Comparison of ENCODE assay signal across 24 cellular contexts in the genomic region with DNA sequence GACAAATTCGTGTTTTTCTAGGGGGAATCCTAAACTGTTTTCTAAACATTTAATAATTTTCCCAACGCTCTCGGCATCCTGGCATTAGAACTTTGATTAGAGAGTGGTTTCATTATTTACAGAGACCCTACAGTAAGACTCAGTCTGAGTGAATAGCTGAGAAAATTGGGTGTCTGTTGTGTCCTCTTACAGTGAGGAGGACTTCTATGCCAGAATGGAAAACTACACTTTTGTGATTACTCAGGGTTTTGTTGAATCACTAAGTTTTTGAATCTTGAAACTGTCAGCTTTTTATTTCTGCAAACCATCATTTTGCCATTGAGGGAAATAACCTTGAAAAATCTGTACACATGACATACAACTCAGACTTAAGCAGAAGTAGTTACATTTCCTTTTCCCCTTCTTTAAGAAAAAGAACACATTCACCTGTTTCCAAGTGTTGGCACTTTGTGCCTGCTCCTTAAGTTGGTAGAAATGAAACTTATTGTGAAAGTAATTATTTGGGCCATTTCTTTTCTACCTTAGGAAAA.
"Had no signal": no experiment of that assay in that cellular context is flagged by ENCODE, and none has a peak within 500 bp of the region (broad histone marks: within the 10 kb centered on the region; RNA-seq: fewer than 3 reads in every experiment).

No MANE protein-coding gene starts in this region.

- H3K36me3 Mint-ChIP-seq: activated CD8-positive, alpha-beta memory T cell treated with anti-CD3 and anti-CD28 coated beads, Interleukin-2, amount 10 ng/mL, durations not matched to agents 7 days and 5 days; brain had no signal

- H3K9ac ChIP-seq: SK-N-SH had no signal

- H3K4me3 ChIP-seq: K562, SJCRH30 had no signal

- H3K4me2 ChIP-seq: SK-N-SH had no signal

- H3K27me3 Mint-ChIP-seq: activated CD8-positive, alpha-beta memory T cell treated with anti-CD3 and anti-CD28 coated beads, Interleukin-2, amount 10 ng/mL, durations not matched to agents 7 days and 5 days; central memory CD8-positive, alpha-beta T cell had no signal

- H3K4me1 ChIP-seq: SJCRH30 had no signal

- DNase-seq: activated CD4-positive, alpha-beta T cell treated with anti-CD3 and anti-CD28 coated beads for 48 hours; activated CD4-positive, alpha-beta T cell treated with anti-CD3 and anti-CD28 coated beads, Interleukin-2, amount 50 U/mL, for 48 hours; activated CD8-positive, alpha-beta memory T cell treated with anti-CD3 and anti-CD28 coated beads, Interleukin-2, amount 10 ng/mL, durations not matched to agents 7 days and 5 days; activated effector memory CD4-positive, alpha-beta T cell treated with Interleukin-2 at 50 U/mL for 16 hours; activated naive CD4-positive, alpha-beta T cell; amygdala; Kasumi-1; NCI-H1048; NCI-H146; NCI-H187 treated with DMSO at 0.1 percent for 48 hours; NCI-H2081 treated with DMSO at 0.1 percent for 48 hours; NCI-H446 treated with DMSO at 0.1 percent for 48 hours; NCI-H524 treated with DMSO at 0.1 percent for 48 hours; NCI-H774; Right ventricle myocardium superior; SJCRH30; SK-N-SH; T-helper 1 cell; WERI-Rb-1 had no signal

- ATAC-seq: activated CD8-positive, alpha-beta memory T cell treated with anti-CD3 and anti-CD28 coated beads, Interleukin-2, amount 10 ng/mL, durations not matched to agents 7 days and 5 days; K562; Panc1 had no signal

- H3K36me3 ChIP-seq: SJCRH30, WERI-Rb-1 had no signal

- H3K4me3 Mint-ChIP-seq: activated CD8-positive, alpha-beta memory T cell treated with anti-CD3 and anti-CD28 coated beads, Interleukin-2, amount 10 ng/mL, durations not matched to agents 7 days and 5 days; brain; central memory CD8-positive, alpha-beta T cell had no signal

- H3K27ac Mint-ChIP-seq: activated CD8-positive, alpha-beta memory T cell treated with anti-CD3 and anti-CD28 coated beads, Interleukin-2, amount 10 ng/mL, durations not matched to agents 7 days and 5 days; brain had no signal

- H3K9me3 ChIP-seq: SJCRH30, SK-N-SH had no signal

- H3K4me1 Mint-ChIP-seq: activated CD8-positive, alpha-beta memory T cell treated with anti-CD3 and anti-CD28 coated beads, Interleukin-2, amount 10 ng/mL, durations not matched to agents 7 days and 5 days; brain; central memory CD8-positive, alpha-beta T cell had no signal

- H3K27ac ChIP-seq: RWPE1, SJCRH30, WERI-Rb-1 had no signal

- H3K9me3 Mint-ChIP-seq: brain; central memory CD8-positive, alpha-beta T cell had no signal
